Comparison of ENCODE assay signal across 33 cellular contexts in the genomic region with DNA sequence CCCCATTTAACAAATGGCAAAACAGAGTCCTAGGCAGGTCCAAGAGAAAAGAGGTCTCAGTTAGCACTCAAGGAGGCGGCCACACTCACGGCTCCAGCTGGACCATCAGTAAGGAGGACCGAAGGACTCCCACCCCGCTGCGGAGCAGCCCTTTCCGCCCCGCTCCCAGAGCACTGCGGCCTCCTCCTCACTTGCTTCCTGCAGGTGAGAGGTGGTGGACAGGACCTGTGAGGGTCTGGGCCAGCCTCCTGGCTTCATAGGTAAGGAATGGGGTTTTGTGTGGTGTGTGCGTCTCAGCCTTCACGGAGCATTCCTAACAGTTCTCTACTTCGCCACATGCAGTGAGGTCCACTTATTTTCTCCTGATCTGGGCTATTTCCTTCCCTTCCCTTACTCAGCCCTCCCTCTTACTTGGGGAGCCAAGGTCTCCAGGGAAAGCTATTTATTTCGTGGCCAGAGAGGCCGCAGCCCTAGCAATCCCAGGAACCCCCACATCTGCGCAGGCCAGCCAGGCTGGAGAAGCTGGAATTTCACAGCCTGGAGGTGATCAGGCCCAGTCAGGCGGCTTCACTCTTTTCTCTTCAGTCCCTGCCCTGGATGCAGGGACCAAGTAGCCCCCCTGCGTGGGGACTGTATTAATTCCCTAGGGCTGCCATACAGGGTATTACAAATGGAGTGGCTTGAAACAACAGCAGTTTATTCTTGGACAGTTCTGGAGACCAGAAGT.
"Had no signal": no experiment of that assay in that cellular context is flagged by ENCODE, and none has a peak within 500 bp of the region (broad histone marks: within the 10 kb centered on the region; RNA-seq: fewer than 3 reads in every experiment).

No MANE protein-coding gene starts in this region.

- H3K9me3 ChIP-seq: adrenal gland, body of pancreas, esophagus squamous epithelium, gastroesophageal sphincter, heart left ventricle had no signal

- DNase-seq: activated CD4-positive, alpha-beta memory T cell treated with anti-CD3 and anti-CD28 coated beads for 36 hours; activated CD4-positive, alpha-beta T cell treated with anti-CD3 and anti-CD28 coated beads for 36 hours; activated CD4-positive, alpha-beta T cell treated with anti-CD3 and anti-CD28 coated beads, Interleukin-2, amount 10 ng/mL, durations not matched to agents 24 days and 14 days; activated CD4-positive, CD25-positive, alpha-beta regulatory T cell; activated CD4-positive, CD25-positive, alpha-beta regulatory T cell treated with anti-CD3 and anti-CD28 coated beads, Interleukin-2, amount 50 U/mL, for 72 hours; activated CD8-positive, alpha-beta memory T cell treated with anti-CD3 and anti-CD28 coated beads, Interleukin-2, amount 10 ng/mL, durations not matched to agents 7 days and 5 days; activated CD8-positive, alpha-beta memory T cell treated with anti-CD3 and anti-CD28 coated beads, Interleukin-2, amount 50 U/mL, for 4 hours; activated CD8-positive, alpha-beta T cell treated with anti-CD3 and anti-CD28 coated beads, Interleukin-2, amount 10 ng/mL, durations not matched to agents 7 days and 5 days; activated effector memory CD4-positive, alpha-beta T cell treated with anti-CD3 and anti-CD28 coated beads, Interleukin-2, amount 50 U/mL, for 16 hours; activated naive CD4-positive, alpha-beta T cell treated with anti-CD3 and anti-CD28 coated beads for 36 hours; activated naive CD8-positive, alpha-beta T cell treated with anti-CD3 and anti-CD28 coated beads for 36 hours; activated naive CD8-positive, alpha-beta T cell treated with anti-CD3 and anti-CD28 coated beads, Interleukin-2, amount 50 U/mL, for 24 hours; activated T-cell treated with anti-CD3 and anti-CD28 coated beads, Interleukin-2, amount 50 U/mL, for 1 hour; activated T-cell treated with anti-CD3 and anti-CD28 coated beads, Interleukin-2, amount 50 U/mL, for 48 hours; adrenal gland; amygdala; body of pancreas; caudate nucleus; cortex of kidney; dermis blood vessel endothelial cell; effector CD8-positive, alpha-beta T cell; esophagus squamous epithelium; foreskin melanocyte; heart left ventricle; T-helper 2 cell had no signal

- H3K4me1 ChIP-seq: adrenal gland, body of pancreas, esophagus squamous epithelium, gastroesophageal sphincter, heart left ventricle had no signal

- ATAC-seq: activated CD4-positive, alpha-beta T cell treated with anti-CD3 and anti-CD28 coated beads for 36 hours; activated CD8-positive, alpha-beta memory T cell treated with anti-CD3 and anti-CD28 coated beads, Interleukin-2, amount 10 ng/mL, durations not matched to agents 7 days and 5 days; activated CD8-positive, alpha-beta T cell treated with anti-CD3 and anti-CD28 coated beads, Interleukin-2, amount 10 ng/mL, durations not matched to agents 7 days and 5 days; activated naive CD8-positive, alpha-beta T cell treated with anti-CD3 and anti-CD28 coated beads, Interleukin-2, amount 50 U/mL, for 24 hours; body of pancreas; gastroesophageal sphincter; heart left ventricle had no signal

- H3K36me3 Mint-ChIP-seq: activated CD8-positive, alpha-beta memory T cell treated with anti-CD3 and anti-CD28 coated beads, Interleukin-2, amount 10 ng/mL, durations not matched to agents 7 days and 5 days; activated naive CD4-positive, alpha-beta T cell treated with anti-CD3 and anti-CD28 coated beads, Interleukin-2, amount 50 U/mL, for 24 hours; activated naive CD8-positive, alpha-beta T cell treated with anti-CD3 and anti-CD28 coated beads for 36 hours had no signal

- FAIRE-seq: colon, endometrium, endothelial cell of umbilical vein had no signal

- H3K27me3 Mint-ChIP-seq: activated CD4-positive, alpha-beta memory T cell treated with anti-CD3 and anti-CD28 coated beads for 36 hours; activated CD4-positive, alpha-beta T cell treated with anti-CD3 and anti-CD28 coated beads for 36 hours; activated CD8-positive, alpha-beta memory T cell treated with anti-CD3 and anti-CD28 coated beads, Interleukin-2, amount 10 ng/mL, durations not matched to agents 7 days and 5 days; activated naive CD4-positive, alpha-beta T cell treated with anti-CD3 and anti-CD28 coated beads, Interleukin-2, amount 50 U/mL, for 24 hours; activated naive CD8-positive, alpha-beta T cell treated with anti-CD3 and anti-CD28 coated beads for 36 hours; activated naive CD8-positive, alpha-beta T cell treated with anti-CD3 and anti-CD28 coated beads, Interleukin-2, amount 50 U/mL, for 24 hours had no signal

- H3K27ac Mint-ChIP-seq: activated CD4-positive, alpha-beta memory T cell treated with anti-CD3 and anti-CD28 coated beads for 36 hours; activated CD4-positive, alpha-beta T cell treated with anti-CD3 and anti-CD28 coated beads for 36 hours; activated CD4-positive, alpha-beta T cell treated with anti-CD3 and anti-CD28 coated beads, Interleukin-2, amount 10 ng/mL, durations not matched to agents 24 days and 14 days; activated CD8-positive, alpha-beta memory T cell treated with anti-CD3 and anti-CD28 coated beads, Interleukin-2, amount 10 ng/mL, durations not matched to agents 7 days and 5 days; activated CD8-positive, alpha-beta T cell treated with anti-CD3 and anti-CD28 coated beads, Interleukin-2, amount 10 ng/mL, durations not matched to agents 7 days and 5 days; activated naive CD4-positive, alpha-beta T cell treated with anti-CD3 and anti-CD28 coated beads for 36 hours; activated naive CD4-positive, alpha-beta T cell treated with anti-CD3 and anti-CD28 coated beads, Interleukin-2, amount 50 U/mL, for 24 hours; activated naive CD8-positive, alpha-beta T cell treated with anti-CD3 and anti-CD28 coated beads for 36 hours; activated naive CD8-positive, alpha-beta T cell treated with anti-CD3 and anti-CD28 coated beads, Interleukin-2, amount 50 U/mL, for 24 hours; activated T-helper 1 cell treated with anti-CD3 and anti-CD28 coated beads, Interleukin-12 subunit alpha, Interleukin-12 subunit beta, Interleukin-2, Interleukin-4 antibody, amounts not matched to agents 30 ng/mL and 10 ng/mL and 1 ng/mL, durations not matched to agents 14 hours and 24 hours and 36 hours; activated T-helper 2 cell treated with anti-CD3 and anti-CD28 coated beads, Interferon-gamma antibody, Interleukin-2, Interleukin-4, amounts not matched to agents 10 μg/mL and 5 μg/mL and 100 μg/mL, durations not matched to agents 14 hours and 24 hours and 36 hours had no signal

- H3K4me1 Mint-ChIP-seq: activated CD4-positive, alpha-beta T cell treated with anti-CD3 and anti-CD28 coated beads, Interleukin-2, amount 10 ng/mL, durations not matched to agents 24 days and 14 days; activated CD8-positive, alpha-beta memory T cell treated with anti-CD3 and anti-CD28 coated beads, Interleukin-2, amount 10 ng/mL, durations not matched to agents 7 days and 5 days; activated naive CD8-positive, alpha-beta T cell treated with anti-CD3 and anti-CD28 coated beads, Interleukin-2, amount 50 U/mL, for 24 hours had no signal

- H3K27ac ChIP-seq: adrenal gland, body of pancreas, epithelial cell of prostate, esophagus squamous epithelium, gastroesophageal sphincter, heart left ventricle had no signal

- H3K4me3 ChIP-seq: adrenal gland, body of pancreas, esophagus squamous epithelium, gastroesophageal sphincter, heart left ventricle had no signal

- H3K4me3 Mint-ChIP-seq: activated CD4-positive, alpha-beta memory T cell treated with anti-CD3 and anti-CD28 coated beads for 36 hours; activated CD4-positive, alpha-beta T cell treated with anti-CD3 and anti-CD28 coated beads for 36 hours; activated CD4-positive, alpha-beta T cell treated with anti-CD3 and anti-CD28 coated beads, Interleukin-2, amount 10 ng/mL, durations not matched to agents 24 days and 14 days; activated CD8-positive, alpha-beta memory T cell treated with anti-CD3 and anti-CD28 coated beads, Interleukin-2, amount 10 ng/mL, durations not matched to agents 7 days and 5 days; activated CD8-positive, alpha-beta T cell treated with anti-CD3 and anti-CD28 coated beads, Interleukin-2, amount 10 ng/mL, durations not matched to agents 7 days and 5 days; activated naive CD4-positive, alpha-beta T cell treated with anti-CD3 and anti-CD28 coated beads for 36 hours; activated naive CD4-positive, alpha-beta T cell treated with anti-CD3 and anti-CD28 coated beads, Interleukin-2, amount 50 U/mL, for 24 hours; activated naive CD8-positive, alpha-beta T cell treated with anti-CD3 and anti-CD28 coated beads for 36 hours; activated naive CD8-positive, alpha-beta T cell treated with anti-CD3 and anti-CD28 coated beads, Interleukin-2, amount 50 U/mL, for 24 hours; activated T-helper 1 cell treated with anti-CD3 and anti-CD28 coated beads, Interleukin-12 subunit alpha, Interleukin-12 subunit beta, Interleukin-2, Interleukin-4 antibody, amounts not matched to agents 30 ng/mL and 10 ng/mL and 1 ng/mL, durations not matched to agents 14 hours and 24 hours and 36 hours had no signal

- H3K27me3 ChIP-seq: adrenal gland, body of pancreas, esophagus squamous epithelium, heart left ventricle had no signal

- H3K9me3 Mint-ChIP-seq: activated naive CD4-positive, alpha-beta T cell treated with anti-CD3 and anti-CD28 coated beads, Interleukin-2, amount 50 U/mL, for 24 hours; activated naive CD8-positive, alpha-beta T cell treated with anti-CD3 and anti-CD28 coated beads, Interleukin-2, amount 50 U/mL, for 24 hours had no signal

- H3K36me3 ChIP-seq: adrenal gland, esophagus squamous epithelium, gastroesophageal sphincter, heart left ventricle had no signal
